Comparison of ENCODE assay signal across 8 cellular contexts in genomic region chr6:43476744-43477143, GRCh38. TPM values are rescaled to one million over a fixed set of nuclear protein-coding genes. Genes with fewer than 3 reads are reported as not detected.
A peak's percentile ranks its signal among the peaks of the same experiment; 100 is the strongest.
DNase-seq lines count a peak whose midpoint lies in the region; ATAC-seq, FAIRE-seq and TF ChIP-seq lines count a peak whose summit lies in the region.

No MANE protein-coding gene starts in this region.

- H3K27me3 ChIP-seq in psoas muscle (ENCODE audit: insufficient read depth in 3 of 3, low read length in 2 of 3), result no peaks in the 10 kb centered on the region

- H3K9ac ChIP-seq in ES-I3 (ENCODE audit: low read depth, low read length), result peak overlapping the region; percentile 77

- no peaks in the 10 kb centered on the region for H3K36me3 Mint-ChIP-seq in endothelial cell (ENCODE audit: low read depth, unreplicated experiment)

- no peaks in the 10 kb centered on the region for H3K9me3 Mint-ChIP-seq in endothelial cell (ENCODE audit: unreplicated experiment)

- DNase-seq in OCI-M1 (lab: John Stamatoyannopoulos, UW), result peak; percentile 53
- DNase-seq in endothelial cell (ENCODE audit: low spot score), result no peak
- DNase-seq in psoas muscle, result no peak
- no peak for DNase-seq in cortex of kidney (lab: John Stamatoyannopoulos, UW)
- DNase-seq in GM12892 (ENCODE audit: insufficient read length), result no peak

- ATAC-seq in psoas muscle, result no peak
- ATAC-seq in GM18505 (IDR thresholded peaks at IDR 0.05; ENCODE audit: unreplicated experiment), result no peak
- ATAC-seq in HG03039 (IDR thresholded peaks at IDR 0.05; ENCODE audit: unreplicated experiment), result no peak

- intact Hi-C loops in psoas muscle (cut with DNase I), result no loop called here

- H3K27me3 Mint-ChIP-seq in endothelial cell (ENCODE audit: unreplicated experiment), result peaks cover 1% of the 10 kb centered on the region

- TF ChIP-seq CTCF in endothelial cell (IDR thresholded peaks at IDR 0.05; ENCODE audit: unreplicated experiment), result no peak
- no peak for TF ChIP-seq CTCF in psoas muscle (IDR thresholded peaks at IDR 0.05)

- H3K36me3 ChIP-seq in ES-I3 (ENCODE audit: insufficient read depth, low read length), result no peaks in the 10 kb centered on the region
- peaks cover 0 to 12% of the 10 kb centered on the region in 2 donors for H3K36me3 ChIP-seq in psoas muscle (ENCODE audit: insufficient read depth in 1 of 2, low read depth in 1 of 2)

- no peak for TF ChIP-seq POLR2A in GM18505 (IDR thresholded peaks at IDR 0.05; ENCODE audit: borderline replicate concordance, extremely low read depth, insufficient read depth, insufficient read length)
- TF ChIP-seq POLR2A in GM12892 (IDR thresholded peaks at IDR 0.05; ENCODE audit: low read depth, low read length), result no peak

- H3K4me3 Mint-ChIP-seq in endothelial cell (ENCODE audit: unreplicated experiment), result peak overlapping the region; percentile 90

- H3K27ac Mint-ChIP-seq in endothelial cell (ENCODE audit: unreplicated experiment), result peak overlapping the region; percentile 65

- no peak for FAIRE-seq in GM12892 (lab: Jason Lieb, UNC)

- peak overlapping the region; percentile 87 for H3K27ac ChIP-seq in psoas muscle

- H3K4me1 ChIP-seq in ES-I3 (ENCODE audit: insufficient read depth, low read length) (peaks cover 9% of the 10 kb centered on the region), psoas muscle (peaks cover 39% of the 10 kb centered on the region)

- H3K4me3 ChIP-seq in psoas muscle, result peak overlapping the region; percentile 82

- peaks cover 21% of the 10 kb centered on the region for H3K4me1 Mint-ChIP-seq in endothelial cell (ENCODE audit: unreplicated experiment)

- no peaks in the 10 kb centered on the region for H3K9me3 ChIP-seq in ES-I3 (ENCODE audit: control insufficient read depth, insufficient read depth, low read length)
- H3K9me3 ChIP-seq in psoas muscle, result no peaks in the 10 kb centered on the region

- 40% methylated on average over 2 of the region's 2 CpGs for WGBS in psoas muscle, 3 donors

RNA-seq across cellular contexts. Expression of gene TJAP1, which starts 0.6 kb away (rescaled TPM):
- total RNA-seq in endothelial cell (ENCODE audit: unreplicated experiment) (41.8 TPM), psoas muscle (10 to 100 TPM; 31.4 to 39.9 (median 36.3) TPM)
- polyA plus RNA-seq in psoas muscle, result 10 to 100 TPM; 18.0 to 35.2 (median 20.8) TPM
- 9.2 TPM for polyA plus RNA-seq in GM12892 (2012; ENCODE audit: missing spikeins)

RNA-seq across cellular contexts. Expression of gene DLK2, which starts 21.4 kb away (rescaled TPM):
- total RNA-seq in endothelial cell (ENCODE audit: unreplicated experiment) (0.18 TPM), psoas muscle (under 1 TPM in 1 of 4 donors, not detected in 3; 0.56 TPM)
- polyA plus RNA-seq in psoas muscle, result under 1 TPM; 0.04 to 0.90 (median 0.10) TPM
- polyA plus RNA-seq in GM12892 (2012; ENCODE audit: missing spikeins), result 1.1 TPM

RNA-seq across cellular contexts. Expression of gene LRRC73, which starts 33.4 kb away (rescaled TPM):
- total RNA-seq in endothelial cell (ENCODE audit: unreplicated experiment) (0.28 TPM), psoas muscle (under 1 TPM in 1 of 4 donors, not detected in 3; 0.20 TPM)
- under 1 TPM; 0.10 to 0.29 (median 0.26) TPM for polyA plus RNA-seq in psoas muscle
- not detected for polyA plus RNA-seq in GM12892 (2012; ENCODE audit: missing spikeins)

RNA-seq across cellular contexts. Expression of gene YIPF3, which starts 40.0 kb away (rescaled TPM):
- 138 TPM for total RNA-seq in endothelial cell (ENCODE audit: unreplicated experiment)
- total RNA-seq in psoas muscle, result 10 to 100 TPM; 57.9 to 71.4 (median 63.0) TPM
- 10 to 100 TPM; 57.7 to 91.5 (median 71.8) TPM for polyA plus RNA-seq in psoas muscle
- 32.9 TPM for polyA plus RNA-seq in GM12892 (2012; ENCODE audit: missing spikeins)

RNA-seq across cellular contexts. Expression of gene POLR1C, which starts 40.1 kb away (rescaled TPM):
- total RNA-seq in endothelial cell (ENCODE audit: unreplicated experiment), result 30.7 TPM
- 10 to 100 TPM; 17.5 to 27.8 (median 24.1) TPM for total RNA-seq in psoas muscle
- polyA plus RNA-seq in psoas muscle, result 10 to 100 TPM; 23.4 to 64.5 (median 43.2) TPM
- 56.8 TPM for polyA plus RNA-seq in GM12892 (2012; ENCODE audit: missing spikeins)
